ENCODE assay signal across 1 cellular context in the genomic region with DNA sequence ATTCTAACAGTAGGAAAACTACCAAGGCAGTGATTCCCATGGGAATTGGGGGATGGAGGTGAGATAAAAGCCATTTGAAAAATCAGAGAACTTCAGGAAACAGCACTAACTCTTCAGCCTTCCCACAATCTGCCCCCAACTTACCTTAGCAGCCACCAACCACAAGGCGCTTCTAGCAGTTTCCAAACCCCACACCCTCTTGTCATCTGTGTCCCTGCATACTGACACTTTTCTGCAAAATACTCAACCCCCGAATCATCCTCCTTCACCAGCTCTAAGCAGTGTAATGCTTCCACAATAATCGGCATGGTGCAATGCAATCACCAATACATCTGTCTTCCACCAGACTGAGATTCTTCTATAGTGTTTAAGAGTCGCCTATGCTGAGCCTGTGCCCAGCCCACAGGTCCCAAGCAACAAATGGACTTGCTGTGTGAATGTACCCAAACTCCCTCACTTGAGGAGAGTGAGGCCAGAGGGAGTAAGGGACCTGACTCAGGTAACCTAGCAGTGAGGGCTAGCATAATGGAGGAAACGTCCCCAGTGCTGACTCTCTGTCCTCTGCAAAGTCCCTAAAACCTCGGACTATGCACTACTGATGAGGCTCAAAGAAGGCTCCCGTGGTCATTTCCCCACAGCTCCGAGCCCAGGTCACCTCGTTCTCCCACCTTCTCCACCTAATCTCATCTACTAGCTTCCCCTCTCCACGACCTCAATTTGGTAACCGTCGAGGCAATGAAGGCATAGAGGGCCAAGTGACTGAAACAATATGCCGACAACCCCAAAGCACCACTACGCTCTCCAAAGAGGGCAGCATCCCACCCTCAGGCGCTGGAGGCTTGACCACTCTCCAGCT.
A peak's percentile ranks its signal among the peaks of the same experiment; 100 is the strongest.
TF ChIP-seq lines count a peak whose summit lies in the region.

No MANE protein-coding gene starts in this region.

TF ChIP-seq in HepG2, 621 proteins besides CTCF, POLR2A, EP300 and RAD21 (continued from another document and continues in another):
- TF ChIP-seq, protein P1, sequence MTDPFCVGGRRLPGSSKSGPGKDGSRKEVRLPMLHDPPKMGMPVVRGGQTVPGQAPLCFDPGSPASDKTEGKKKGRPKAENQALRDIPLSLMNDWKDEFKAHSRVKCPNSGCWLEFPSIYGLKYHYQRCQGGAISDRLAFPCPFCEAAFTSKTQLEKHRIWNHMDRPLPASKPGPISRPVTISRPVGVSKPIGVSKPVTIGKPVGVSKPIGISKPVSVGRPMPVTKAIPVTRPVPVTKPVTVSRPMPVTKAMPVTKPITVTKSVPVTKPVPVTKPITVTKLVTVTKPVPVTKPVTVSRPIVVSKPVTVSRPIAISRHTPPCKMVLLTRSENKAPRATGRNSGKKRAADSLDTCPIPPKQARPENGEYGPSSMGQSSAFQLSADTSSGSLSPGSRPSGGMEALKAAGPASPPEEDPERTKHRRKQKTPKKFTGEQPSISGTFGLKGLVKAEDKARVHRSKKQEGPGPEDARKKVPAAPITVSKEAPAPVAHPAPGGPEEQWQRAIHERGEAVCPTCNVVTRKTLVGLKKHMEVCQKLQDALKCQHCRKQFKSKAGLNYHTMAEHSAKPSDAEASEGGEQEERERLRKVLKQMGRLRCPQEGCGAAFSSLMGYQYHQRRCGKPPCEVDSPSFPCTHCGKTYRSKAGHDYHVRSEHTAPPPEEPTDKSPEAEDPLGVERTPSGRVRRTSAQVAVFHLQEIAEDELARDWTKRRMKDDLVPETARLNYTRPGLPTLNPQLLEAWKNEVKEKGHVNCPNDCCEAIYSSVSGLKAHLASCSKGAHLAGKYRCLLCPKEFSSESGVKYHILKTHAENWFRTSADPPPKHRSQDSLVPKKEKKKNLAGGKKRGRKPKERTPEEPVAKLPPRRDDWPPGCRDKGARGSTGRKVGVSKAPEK (CRISPR knock-in tag; IDR thresholded peaks at IDR 0.05; ENCODE audit: borderline replicate concordance), result no peak
- TF ChIP-seq CCAR2 (optimal IDR thresholded peaks at IDR 0.05; ENCODE audit: low read depth, low read length) (no peak), TRIM24 (CRISPR knock-in tag; IDR thresholded peaks at IDR 0.05) (no peak), ZFP36L2 (CRISPR knock-in tag; IDR thresholded peaks at IDR 0.05) (no peak), BHLHE40 (IDR thresholded peaks at IDR 0.05; ENCODE audit: low read length) (no peak), HMG20B (CRISPR knock-in tag; conservative IDR thresholded peaks at IDR 0.05) (no peak), AGO1 (IDR thresholded peaks at IDR 0.05; ENCODE audit: low read depth, low read length, poor library complexity, severe bottlenecking) (no peak), ZNF101 (CRISPR knock-in tag; IDR thresholded peaks at IDR 0.05; ENCODE audit: borderline replicate concordance, low read depth) (no peak), ZNF136 (CRISPR knock-in tag; IDR thresholded peaks at IDR 0.05; ENCODE audit: low read depth) (no peak), ZFYVE20 (CRISPR knock-in tag; IDR thresholded peaks at IDR 0.05; ENCODE audit: borderline replicate concordance, low read depth) (no peak), ZNF777 (CRISPR knock-in tag; IDR thresholded peaks at IDR 0.05) (peak; percentile 77), HNRNPH1 (optimal IDR thresholded peaks at IDR 0.05; ENCODE audit: low read depth, low read length) (no peak), ZBTB42 (CRISPR knock-in tag; IDR thresholded peaks at IDR 0.05) (no peak), ARNT (IDR thresholded peaks at IDR 0.05) (no peak)
- TF ChIP-seq, protein P2, sequence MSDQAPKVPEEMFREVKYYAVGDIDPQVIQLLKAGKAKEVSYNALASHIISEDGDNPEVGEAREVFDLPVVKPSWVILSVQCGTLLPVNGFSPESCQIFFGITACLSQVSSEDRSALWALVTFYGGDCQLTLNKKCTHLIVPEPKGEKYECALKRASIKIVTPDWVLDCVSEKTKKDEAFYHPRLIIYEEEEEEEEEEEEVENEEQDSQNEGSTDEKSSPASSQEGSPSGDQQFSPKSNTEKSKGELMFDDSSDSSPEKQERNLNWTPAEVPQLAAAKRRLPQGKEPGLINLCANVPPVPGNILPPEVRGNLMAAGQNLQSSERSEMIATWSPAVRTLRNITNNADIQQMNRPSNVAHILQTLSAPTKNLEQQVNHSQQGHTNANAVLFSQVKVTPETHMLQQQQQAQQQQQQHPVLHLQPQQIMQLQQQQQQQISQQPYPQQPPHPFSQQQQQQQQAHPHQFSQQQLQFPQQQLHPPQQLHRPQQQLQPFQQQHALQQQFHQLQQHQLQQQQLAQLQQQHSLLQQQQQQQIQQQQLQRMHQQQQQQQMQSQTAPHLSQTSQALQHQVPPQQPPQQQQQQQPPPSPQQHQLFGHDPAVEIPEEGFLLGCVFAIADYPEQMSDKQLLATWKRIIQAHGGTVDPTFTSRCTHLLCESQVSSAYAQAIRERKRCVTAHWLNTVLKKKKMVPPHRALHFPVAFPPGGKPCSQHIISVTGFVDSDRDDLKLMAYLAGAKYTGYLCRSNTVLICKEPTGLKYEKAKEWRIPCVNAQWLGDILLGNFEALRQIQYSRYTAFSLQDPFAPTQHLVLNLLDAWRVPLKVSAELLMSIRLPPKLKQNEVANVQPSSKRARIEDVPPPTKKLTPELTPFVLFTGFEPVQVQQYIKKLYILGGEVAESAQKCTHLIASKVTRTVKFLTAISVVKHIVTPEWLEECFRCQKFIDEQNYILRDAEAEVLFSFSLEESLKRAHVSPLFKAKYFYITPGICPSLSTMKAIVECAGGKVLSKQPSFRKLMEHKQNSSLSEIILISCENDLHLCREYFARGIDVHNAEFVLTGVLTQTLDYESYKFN (CRISPR knock-in tag; conservative IDR thresholded peaks at IDR 0.05), result no peak
- TF ChIP-seq, protein P3, sequence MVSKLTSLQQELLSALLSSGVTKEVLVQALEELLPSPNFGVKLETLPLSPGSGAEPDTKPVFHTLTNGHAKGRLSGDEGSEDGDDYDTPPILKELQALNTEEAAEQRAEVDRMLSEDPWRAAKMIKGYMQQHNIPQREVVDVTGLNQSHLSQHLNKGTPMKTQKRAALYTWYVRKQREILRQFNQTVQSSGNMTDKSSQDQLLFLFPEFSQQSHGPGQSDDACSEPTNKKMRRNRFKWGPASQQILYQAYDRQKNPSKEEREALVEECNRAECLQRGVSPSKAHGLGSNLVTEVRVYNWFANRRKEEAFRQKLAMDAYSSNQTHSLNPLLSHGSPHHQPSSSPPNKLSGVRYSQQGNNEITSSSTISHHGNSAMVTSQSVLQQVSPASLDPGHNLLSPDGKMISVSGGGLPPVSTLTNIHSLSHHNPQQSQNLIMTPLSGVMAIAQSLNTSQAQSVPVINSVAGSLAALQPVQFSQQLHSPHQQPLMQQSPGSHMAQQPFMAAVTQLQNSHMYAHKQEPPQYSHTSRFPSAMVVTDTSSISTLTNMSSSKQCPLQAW (CRISPR knock-in tag; IDR thresholded peaks at IDR 0.05), result peak; percentile 35; the same call in 1 of the 2 replicates
- TF ChIP-seq, protein P4, sequence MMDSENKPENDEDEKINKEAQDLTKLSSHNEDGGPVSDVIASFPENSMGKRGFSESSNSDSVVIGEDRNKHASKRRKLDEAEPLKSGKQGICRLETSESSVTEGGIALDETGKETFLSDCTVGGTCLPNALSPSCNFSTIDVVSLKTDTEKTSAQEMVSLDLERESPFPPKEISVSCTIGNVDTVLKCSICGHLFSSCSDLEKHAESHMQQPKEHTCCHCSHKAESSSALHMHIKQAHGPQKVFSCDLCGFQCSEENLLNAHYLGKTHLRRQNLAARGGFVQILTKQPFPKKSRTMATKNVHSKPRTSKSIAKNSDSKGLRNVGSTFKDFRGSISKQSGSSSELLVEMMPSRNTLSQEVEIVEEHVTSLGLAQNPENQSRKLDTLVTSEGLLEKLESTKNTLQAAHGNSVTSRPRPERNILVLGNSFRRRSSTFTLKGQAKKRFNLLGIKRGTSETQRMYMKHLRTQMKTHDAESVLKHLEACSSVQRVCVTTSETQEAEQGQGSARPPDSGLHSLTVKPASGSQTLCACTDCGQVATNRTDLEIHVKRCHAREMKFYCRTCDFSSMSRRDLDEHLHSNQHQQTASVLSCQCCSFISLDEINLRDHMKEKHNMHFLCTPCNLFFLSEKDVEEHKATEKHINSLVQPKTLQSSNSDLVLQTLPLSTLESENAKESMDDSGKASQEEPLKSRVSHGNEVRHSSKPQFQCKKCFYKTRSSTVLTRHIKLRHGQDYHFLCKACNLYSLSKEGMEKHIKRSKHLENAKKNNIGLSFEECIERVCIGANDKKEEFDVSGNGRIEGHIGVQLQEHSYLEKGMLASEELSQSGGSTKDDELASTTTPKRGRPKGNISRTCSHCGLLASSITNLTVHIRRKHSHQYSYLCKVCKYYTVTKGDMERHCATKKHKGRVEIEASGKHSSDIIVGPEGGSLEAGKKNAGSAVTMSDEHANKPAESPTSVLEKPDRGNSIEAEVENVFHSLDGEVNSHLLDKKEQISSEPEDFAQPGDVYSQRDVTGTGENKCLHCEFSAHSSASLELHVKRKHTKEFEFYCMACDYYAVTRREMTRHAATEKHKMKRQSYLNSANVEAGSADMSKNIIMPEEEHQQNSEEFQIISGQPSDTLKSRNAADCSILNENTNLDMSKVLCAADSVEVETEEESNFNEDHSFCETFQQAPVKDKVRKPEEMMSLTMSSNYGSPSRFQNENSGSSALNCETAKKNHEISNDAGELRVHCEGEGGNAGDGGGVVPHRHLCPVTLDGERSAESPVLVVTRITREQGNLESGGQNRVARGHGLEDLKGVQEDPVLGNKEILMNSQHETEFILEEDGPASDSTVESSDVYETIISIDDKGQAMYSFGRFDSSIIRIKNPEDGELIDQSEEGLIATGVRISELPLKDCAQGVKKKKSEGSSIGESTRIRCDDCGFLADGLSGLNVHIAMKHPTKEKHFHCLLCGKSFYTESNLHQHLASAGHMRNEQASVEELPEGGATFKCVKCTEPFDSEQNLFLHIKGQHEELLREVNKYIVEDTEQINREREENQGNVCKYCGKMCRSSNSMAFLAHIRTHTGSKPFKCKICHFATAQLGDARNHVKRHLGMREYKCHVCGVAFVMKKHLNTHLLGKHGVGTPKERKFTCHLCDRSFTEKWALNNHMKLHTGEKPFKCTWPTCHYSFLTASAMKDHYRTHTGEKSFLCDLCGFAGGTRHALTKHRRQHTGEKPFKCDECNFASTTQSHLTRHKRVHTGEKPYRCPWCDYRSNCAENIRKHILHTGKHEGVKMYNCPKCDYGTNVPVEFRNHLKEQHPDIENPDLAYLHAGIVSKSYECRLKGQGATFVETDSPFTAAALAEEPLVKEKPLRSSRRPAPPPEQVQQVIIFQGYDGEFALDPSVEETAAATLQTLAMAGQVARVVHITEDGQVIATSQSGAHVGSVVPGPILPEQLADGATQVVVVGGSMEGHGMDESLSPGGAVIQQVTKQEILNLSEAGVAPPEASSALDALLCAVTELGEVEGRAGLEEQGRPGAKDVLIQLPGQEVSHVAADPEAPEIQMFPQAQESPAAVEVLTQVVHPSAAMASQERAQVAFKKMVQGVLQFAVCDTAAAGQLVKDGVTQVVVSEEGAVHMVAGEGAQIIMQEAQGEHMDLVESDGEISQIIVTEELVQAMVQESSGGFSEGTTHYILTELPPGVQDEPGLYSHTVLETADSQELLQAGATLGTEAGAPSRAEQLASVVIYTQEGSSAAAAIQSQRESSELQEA (CRISPR knock-in tag; IDR thresholded peaks at IDR 0.05; ENCODE audit: not compliant biosample characterization), result no peak
- TF ChIP-seq, protein P5, sequence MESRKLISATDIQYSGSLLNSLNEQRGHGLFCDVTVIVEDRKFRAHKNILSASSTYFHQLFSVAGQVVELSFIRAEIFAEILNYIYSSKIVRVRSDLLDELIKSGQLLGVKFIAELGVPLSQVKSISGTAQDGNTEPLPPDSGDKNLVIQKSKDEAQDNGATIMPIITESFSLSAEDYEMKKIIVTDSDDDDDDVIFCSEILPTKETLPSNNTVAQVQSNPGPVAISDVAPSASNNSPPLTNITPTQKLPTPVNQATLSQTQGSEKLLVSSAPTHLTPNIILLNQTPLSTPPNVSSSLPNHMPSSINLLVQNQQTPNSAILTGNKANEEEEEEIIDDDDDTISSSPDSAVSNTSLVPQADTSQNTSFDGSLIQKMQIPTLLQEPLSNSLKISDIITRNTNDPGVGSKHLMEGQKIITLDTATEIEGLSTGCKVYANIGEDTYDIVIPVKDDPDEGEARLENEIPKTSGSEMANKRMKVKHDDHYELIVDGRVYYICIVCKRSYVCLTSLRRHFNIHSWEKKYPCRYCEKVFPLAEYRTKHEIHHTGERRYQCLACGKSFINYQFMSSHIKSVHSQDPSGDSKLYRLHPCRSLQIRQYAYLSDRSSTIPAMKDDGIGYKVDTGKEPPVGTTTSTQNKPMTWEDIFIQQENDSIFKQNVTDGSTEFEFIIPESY (CRISPR knock-in tag; IDR thresholded peaks at IDR 0.05), result no peak
- TF ChIP-seq, protein P6, sequence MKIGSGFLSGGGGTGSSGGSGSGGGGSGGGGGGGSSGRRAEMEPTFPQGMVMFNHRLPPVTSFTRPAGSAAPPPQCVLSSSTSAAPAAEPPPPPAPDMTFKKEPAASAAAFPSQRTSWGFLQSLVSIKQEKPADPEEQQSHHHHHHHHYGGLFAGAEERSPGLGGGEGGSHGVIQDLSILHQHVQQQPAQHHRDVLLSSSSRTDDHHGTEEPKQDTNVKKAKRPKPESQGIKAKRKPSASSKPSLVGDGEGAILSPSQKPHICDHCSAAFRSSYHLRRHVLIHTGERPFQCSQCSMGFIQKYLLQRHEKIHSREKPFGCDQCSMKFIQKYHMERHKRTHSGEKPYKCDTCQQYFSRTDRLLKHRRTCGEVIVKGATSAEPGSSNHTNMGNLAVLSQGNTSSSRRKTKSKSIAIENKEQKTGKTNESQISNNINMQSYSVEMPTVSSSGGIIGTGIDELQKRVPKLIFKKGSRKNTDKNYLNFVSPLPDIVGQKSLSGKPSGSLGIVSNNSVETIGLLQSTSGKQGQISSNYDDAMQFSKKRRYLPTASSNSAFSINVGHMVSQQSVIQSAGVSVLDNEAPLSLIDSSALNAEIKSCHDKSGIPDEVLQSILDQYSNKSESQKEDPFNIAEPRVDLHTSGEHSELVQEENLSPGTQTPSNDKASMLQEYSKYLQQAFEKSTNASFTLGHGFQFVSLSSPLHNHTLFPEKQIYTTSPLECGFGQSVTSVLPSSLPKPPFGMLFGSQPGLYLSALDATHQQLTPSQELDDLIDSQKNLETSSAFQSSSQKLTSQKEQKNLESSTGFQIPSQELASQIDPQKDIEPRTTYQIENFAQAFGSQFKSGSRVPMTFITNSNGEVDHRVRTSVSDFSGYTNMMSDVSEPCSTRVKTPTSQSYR (CRISPR knock-in tag; IDR thresholded peaks at IDR 0.05; ENCODE audit: borderline replicate concordance), result 0 out of 2 replicates have a peak, but pooled peaks have one; percentile 15
